Comparison of ENCODE assay signal across 8 cellular contexts in genomic region chrX:56233682-56234081, GRCh38. TPM values are rescaled to one million over a fixed set of nuclear protein-coding genes. Genes with fewer than 3 reads are reported as not detected.
DNase-seq lines count a peak whose midpoint lies in the region; ATAC-seq lines count a peak whose summit lies in the region.

No MANE protein-coding gene starts in this region.

- POLR2A ChIA-PET in activated CD4-positive, alpha-beta T cell treated with anti-CD3 and anti-CD28 coated beads for 36 hours (lab: Charles Lee), result no interaction called here

- no peaks in the 10 kb centered on the region for H3K27me3 Mint-ChIP-seq in activated CD4-positive, alpha-beta T cell treated with anti-CD3 and anti-CD28 coated beads for 36 hours
- peaks cover 38% of the 10 kb centered on the region for H3K27me3 Mint-ChIP-seq in activated T-cell treated with anti-CD3 and anti-CD28 coated beads, Interleukin-2, amount 50 U/mL, for 72 hours (ENCODE audit: low read depth)

- peak; percentile 70 for ATAC-seq in activated CD4-positive, alpha-beta T cell treated with anti-CD3 and anti-CD28 coated beads for 36 hours
- ATAC-seq in HG02870 (IDR thresholded peaks at IDR 0.05; ENCODE audit: unreplicated experiment) (peak; percentile 84), left cardiac atrium (peak; percentile 81 to 95), sciatic nerve (peak; percentile 93)
- ATAC-seq in activated T-cell treated with anti-CD3 and anti-CD28 coated beads, Interleukin-2, amount 50 U/mL, for 72 hours (replicated peaks in 1 of 2), result peak; percentile 62 to 68

- intact Hi-C loops in activated CD4-positive, alpha-beta T cell treated with anti-CD3 and anti-CD28 coated beads for 36 hours (cut with DNase I, micrococcal nuclease), result loop anchor here (2.0 to 5.0 kb wide), 2 partner anchors 325 to 516 kb away; partner anchors contain the start of gene RRAGB (in 1 of the 2)
- intact Hi-C loops in left cardiac atrium (cut with DNase I) (no loop called here), sciatic nerve (cut with DNase I) (no loop called here)

- H3K27ac Mint-ChIP-seq in activated CD4-positive, alpha-beta T cell treated with anti-CD3 and anti-CD28 coated beads for 36 hours, result peak overlapping the region; percentile 25
- no peak overlapping the region for H3K27ac Mint-ChIP-seq in activated T-cell treated with anti-CD3 and anti-CD28 coated beads, Interleukin-2, amount 50 U/mL, for 72 hours

- CTCF ChIA-PET in activated CD4-positive, alpha-beta T cell treated with anti-CD3 and anti-CD28 coated beads for 36 hours (lab: Charles Lee), result interaction anchor here (0.5 to 1.1 kb wide), 5 partner anchors 9 to 585 kb away, joined by 3 to 5 read pairs (median 3); no protein-coding TSS in a partner anchor

- no peaks in the 10 kb centered on the region for H3K36me3 Mint-ChIP-seq in activated CD4-positive, alpha-beta T cell treated with anti-CD3 and anti-CD28 coated beads for 36 hours (ENCODE audit: low read depth)
- no peaks in the 10 kb centered on the region for H3K36me3 Mint-ChIP-seq in activated T-cell treated with anti-CD3 and anti-CD28 coated beads, Interleukin-2, amount 50 U/mL, for 72 hours (ENCODE audit: insufficient read depth in 2 of 2)

- peak overlapping the region; percentile 70 for H3K4me3 Mint-ChIP-seq in activated CD4-positive, alpha-beta T cell treated with anti-CD3 and anti-CD28 coated beads for 36 hours
- peak overlapping the region; percentile 86 to 88 for H3K4me3 Mint-ChIP-seq in activated T-cell treated with anti-CD3 and anti-CD28 coated beads, Interleukin-2, amount 50 U/mL, for 72 hours

- peak; percentile 50 for DNase-seq in activated CD4-positive, alpha-beta T cell treated with anti-CD3 and anti-CD28 coated beads for 36 hours
- no peak for DNase-seq in activated CD4-positive, alpha-beta T cell treated with anti-CD3 and anti-CD28 coated beads, Interleukin-2, amount 50 U/mL, for 1 hour
- peak in 1 of 2 donors; percentile 15 for DNase-seq in activated T-cell treated with anti-CD3 and anti-CD28 coated beads, Interleukin-2, amount 50 U/mL, for 72 hours
- DNase-seq in left cardiac atrium, result peak; percentile 65
- peak; percentile 74 for DNase-seq in sciatic nerve (ENCODE audit: low spot score)
- DNase-seq in SIG-M5 (lab: John Stamatoyannopoulos, UW), result no peak
- no peak for DNase-seq in NCI-H526 (lab: John Stamatoyannopoulos, UW)

- no peaks in the 10 kb centered on the region for H3K9me3 Mint-ChIP-seq in activated CD4-positive, alpha-beta T cell treated with anti-CD3 and anti-CD28 coated beads for 36 hours (ENCODE audit: low read depth)
- H3K9me3 Mint-ChIP-seq in activated T-cell treated with anti-CD3 and anti-CD28 coated beads, Interleukin-2, amount 50 U/mL, for 72 hours, result no peaks in the 10 kb centered on the region

- H3K4me1 Mint-ChIP-seq in activated CD4-positive, alpha-beta T cell treated with anti-CD3 and anti-CD28 coated beads for 36 hours, result peaks cover 20% of the 10 kb centered on the region
- H3K4me1 Mint-ChIP-seq in activated T-cell treated with anti-CD3 and anti-CD28 coated beads, Interleukin-2, amount 50 U/mL, for 72 hours (ENCODE audit: low read depth), result peaks cover 9% of the 10 kb centered on the region

RNA-seq across cellular contexts. Expression of gene KLF8, which starts 1.5 kb away (rescaled TPM):
- total RNA-seq in activated CD4-positive, alpha-beta T cell treated with anti-CD3 and anti-CD28 coated beads for 36 hours, result 1 to 10 TPM; 4.9 to 5.4 TPM
- 1 to 10 TPM; 5.0 to 6.3 TPM for total RNA-seq in activated T-cell treated with anti-CD3 and anti-CD28 coated beads, Interleukin-2, amount 50 U/mL, for 72 hours
- total RNA-seq in left cardiac atrium, result 1 to 10 TPM; 5.4 to 7.8 TPM
- total RNA-seq in sciatic nerve, result 20.1 TPM

Comparison
In these comparisons a context has a peak if more than half of its experiments do, and no peak if none do; other contexts are left out.
1. DNase-seq: peak in activated CD4-positive, alpha-beta T cell treated with anti-CD3 and anti-CD28 coated beads for 36 hours (single experiment), left cardiac atrium (single experiment) and sciatic nerve (single experiment); none in activated CD4-positive, alpha-beta T cell treated with anti-CD3 and anti-CD28 coated beads, Interleukin-2, amount 50 U/mL, for 1 hour (single experiment), SIG-M5 (single experiment) and NCI-H526 (0 of 2).
2. intact Hi-C loops: an anchor here in activated CD4-positive, alpha-beta T cell treated with anti-CD3 and anti-CD28 coated beads for 36 hours (2.0 to 5.0 kb wide); none called in left cardiac atrium and sciatic nerve.
3. Peak in every context shown above with its lines, with median percentiles within 50 percentile points of each other: ATAC-seq.